7 cellular contexts compared by ENCODE assay signal in the genomic region with DNA sequence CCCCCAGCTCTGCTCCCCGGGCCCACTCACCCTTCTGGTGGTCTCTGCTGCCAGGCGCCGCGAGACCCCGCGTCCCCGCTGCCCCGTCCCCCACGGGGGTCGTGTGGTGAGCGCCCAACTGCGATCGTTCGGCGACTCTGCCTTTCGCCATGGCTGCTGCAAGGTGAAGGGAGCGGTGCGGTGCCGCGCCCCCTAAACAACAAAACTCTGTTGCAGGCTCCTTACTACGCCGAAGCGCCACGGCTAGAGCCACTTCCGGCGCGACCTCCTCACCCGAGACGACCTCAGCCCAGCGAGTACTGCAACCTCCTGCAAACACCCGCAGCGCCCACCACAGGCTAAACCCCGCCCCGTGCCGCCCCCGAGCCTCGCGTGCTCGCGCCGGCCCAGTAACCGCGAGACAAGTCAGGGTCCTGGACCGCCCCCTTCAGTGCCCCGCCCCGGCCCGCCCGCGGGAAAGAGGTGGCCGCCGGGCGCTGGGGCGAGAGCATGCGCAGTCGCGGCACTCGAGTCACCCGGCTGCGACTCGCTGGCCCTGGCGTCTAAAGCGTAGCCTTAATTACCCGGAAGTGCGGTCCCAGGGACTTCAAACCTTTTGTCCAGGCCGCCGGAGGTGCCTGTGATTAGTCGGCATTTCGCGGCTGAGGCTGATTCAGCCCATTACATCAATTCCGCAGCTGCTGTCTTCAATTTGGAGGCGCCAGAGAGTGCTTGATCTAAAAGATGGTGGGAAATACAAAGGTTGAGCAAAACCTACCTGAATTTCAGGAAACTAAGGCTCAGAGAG.
DNase-seq lines count a peak whose midpoint lies in the region; ATAC-seq, FAIRE-seq and TF ChIP-seq lines count a peak whose summit lies in the region.

TMEM41B (minus strand) TSS at position 303 of the 787 bp plus-strand sequence; CDS start at position 151, 152 bp downstream.

- DNase-seq in GM18507 (ENCODE audit: extremely low spot score, insufficient read length, low read depth) (peak; percentile 99), NCI-H2029 treated with DMSO at 0.1 percent for 48 hours (lab: John Stamatoyannopoulos, UW) (peak; percentile 87), T-helper 9 cell (peak; percentile 99), astrocyte of the hippocampus (ENCODE audit: low read depth, low spot score) (peak; percentile 100), hippocampal formation (lab: John Stamatoyannopoulos, UW) (peak; percentile 96 to 97), retinal pigment epithelial cell (ENCODE audit: low read depth) (peak; percentile 96)

- peak; percentile 96 for ATAC-seq in HG02981 (IDR thresholded peaks at IDR 0.05; ENCODE audit: unreplicated experiment)

- H3K4me3 ChIP-seq in retinal pigment epithelial cell (ENCODE audit: low read length): peak within 1 kb of the TSS; percentile 70

- FAIRE-seq in GM18507 (lab: Jason Lieb, UNC): peak; percentile 88

- peak; percentile 24 for TF ChIP-seq CTCF in retinal pigment epithelial cell (conservative IDR thresholded peaks at IDR 0.05; ENCODE audit: low read depth, low read length)

Comparison
In these comparisons a context has a peak if more than half of its experiments do, and no peak if none do; other contexts are left out.
1. Peak in every context shown above with its lines: DNase-seq, ATAC-seq and H3K4me3 ChIP-seq.